In the genomic region with DNA sequence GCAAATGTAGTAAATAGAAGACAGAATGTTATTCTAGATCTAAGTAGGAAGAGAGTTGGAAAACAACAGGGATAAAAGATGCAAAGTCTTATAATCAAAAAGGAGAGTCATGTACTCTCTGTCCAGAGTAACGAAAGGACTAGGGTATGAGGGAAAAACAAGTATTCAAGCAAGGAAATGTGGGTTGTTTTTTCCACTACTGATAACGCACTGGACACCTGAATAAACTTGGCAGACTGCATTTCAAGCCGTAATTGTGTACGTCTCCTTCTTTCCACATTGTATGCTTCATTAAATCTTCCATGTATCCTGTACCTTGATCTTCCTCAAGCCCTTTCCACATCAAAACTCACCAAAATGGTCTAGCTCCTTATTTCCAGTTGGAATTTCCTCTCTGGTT, we compare ENCODE assay signal across 19 cellular contexts.
"Had no signal": no experiment of that assay in that cellular context is flagged by ENCODE, and none has a peak within 500 bp of the region (broad histone marks: within the 10 kb centered on the region; RNA-seq: fewer than 3 reads in every experiment).

No MANE protein-coding gene starts in this region.

- H3K27me3 ChIP-seq: neutrophil, right lobe of liver, SJSA1, suprapubic skin, upper lobe of left lung had no signal

- H3K9me3 ChIP-seq: neutrophil, right lobe of liver, SJSA1 had no signal

- H3K27ac ChIP-seq: lower lobe of right lung, neutrophil, right lobe of liver, suprapubic skin, VCaP had no signal

- ATAC-seq: right lobe of liver, T-cell had no signal

- DNase-seq: activated naive CD4-positive, alpha-beta T cell; activated T-cell treated with anti-CD3 and anti-CD28 coated beads, Interleukin-2, amount 50 U/mL, for 4 hours; central memory CD4-positive, alpha-beta T cell; cortex of kidney; effector memory CD4-positive, alpha-beta T cell; glutamatergic neuron; left cardiac atrium; lower lobe of right lung; midbrain; right lobe of liver; stimulated activated CD4-positive, alpha-beta T cell treated with anti-CD3 and anti-CD28 coated beads, Interleukin-12 subunit alpha, Interleukin-12 subunit beta, amount 100 ng/mL, for 4 hours; stimulated activated naive CD4-positive, alpha-beta T cell treated with Interleukin-2 at 50 U/mL for 16 hours; T-cell; T1000; upper lobe of left lung had no signal

- H3K4me3 ChIP-seq: lower lobe of right lung, right lobe of liver, SJSA1, suprapubic skin, upper lobe of left lung had no signal

- H3K4me1 ChIP-seq: lower lobe of right lung, right lobe of liver, suprapubic skin had no signal

- H3K36me3 ChIP-seq: lower lobe of right lung, neutrophil, right lobe of liver, SJSA1, suprapubic skin, upper lobe of left lung had no signal
